12 cellular contexts compared by ENCODE assay signal in genomic region chr19:53982611-53983010, GRCh38. TPM values are rescaled to one million over a fixed set of nuclear protein-coding genes. Genes with fewer than 3 reads are reported as not detected.
DNase-seq lines count a peak whose midpoint lies in the region; ATAC-seq lines count a peak whose summit lies in the region.
"Had no signal": no experiment of that assay in that cellular context is flagged by ENCODE, and none has a peak within 500 bp of the region (broad histone marks: within the 10 kb centered on the region; RNA-seq: fewer than 3 reads in every experiment).

No MANE protein-coding gene starts in this region.

- H3K4me3 Mint-ChIP-seq in activated naive CD8-positive, alpha-beta T cell treated with anti-CD3 and anti-CD28 coated beads for 36 hours = no peak overlapping the region
- no peak overlapping the region for H3K4me3 Mint-ChIP-seq in activated naive CD8-positive, alpha-beta T cell treated with anti-CD3 and anti-CD28 coated beads, Interleukin-2, amount 50 U/mL, for 24 hours
- no peak overlapping the region for H3K4me3 Mint-ChIP-seq in T-helper 17 cell
- H3K4me3 Mint-ChIP-seq in T-helper 2 cell treated with Interferon-gamma antibody and Interleukin-4, amounts not matched to agents 5 μg/mL and 100 μg/mL, for 36 hours = no peak overlapping the region
- H3K4me3 Mint-ChIP-seq: stimulated activated naive CD8-positive, alpha-beta T cell treated with anti-CD3 and anti-CD28 coated beads, Interleukin-15, Interleukin-2, amounts not matched to agents 100 ng/mL and 50 ng/mL, for 24 hours had no signal

- no peaks in the 10 kb centered on the region for H3K36me3 ChIP-seq in thymus (ENCODE audit: control insufficient read depth, insufficient read depth)
- H3K36me3 ChIP-seq: HAP-1 had no signal

- no peak overlapping the region for H3K27ac ChIP-seq in thymus (ENCODE audit: low read depth)
- H3K27ac ChIP-seq: C4-2B had no signal

- peak overlapping the region; percentile 13 for H3K4me3 ChIP-seq in thymus (ENCODE audit: low read length)
- H3K4me3 ChIP-seq: HAP-1 had no signal

- H3K9me3 ChIP-seq in T-helper 17 cell (ENCODE audit: control insufficient read depth, low read length, poor library complexity, severe bottlenecking) (no peaks in the 10 kb centered on the region), thymus (ENCODE audit: control insufficient read depth) (peaks cover 13% of the 10 kb centered on the region)
- H3K9me3 ChIP-seq: HAP-1 had no signal

- peaks cover 13% of the 10 kb centered on the region for H3K36me3 Mint-ChIP-seq in activated naive CD8-positive, alpha-beta T cell treated with anti-CD3 and anti-CD28 coated beads for 36 hours
- peaks cover 8% of the 10 kb centered on the region for H3K36me3 Mint-ChIP-seq in activated naive CD8-positive, alpha-beta T cell treated with anti-CD3 and anti-CD28 coated beads, Interleukin-2, amount 50 U/mL, for 24 hours (ENCODE audit: low read depth)
- peaks cover 8% of the 10 kb centered on the region for H3K36me3 Mint-ChIP-seq in T-helper 17 cell (ENCODE audit: low read depth)
- H3K36me3 Mint-ChIP-seq in T-helper 2 cell treated with Interferon-gamma antibody and Interleukin-4, amounts not matched to agents 5 μg/mL and 100 μg/mL, for 36 hours (ENCODE audit: low read depth) = peaks cover 5% of the 10 kb centered on the region

- H3K27me3 ChIP-seq in thymus (ENCODE audit: control insufficient read depth, insufficient read depth) = peaks cover 56% of the 10 kb centered on the region

- peaks cover 13% of the 10 kb centered on the region for H3K9me3 Mint-ChIP-seq in activated naive CD8-positive, alpha-beta T cell treated with anti-CD3 and anti-CD28 coated beads for 36 hours
- H3K9me3 Mint-ChIP-seq in activated naive CD8-positive, alpha-beta T cell treated with anti-CD3 and anti-CD28 coated beads, Interleukin-2, amount 50 U/mL, for 24 hours = peaks cover 13% of the 10 kb centered on the region
- peaks cover 11% of the 10 kb centered on the region for H3K9me3 Mint-ChIP-seq in T-helper 2 cell treated with Interferon-gamma antibody and Interleukin-4, amounts not matched to agents 5 μg/mL and 100 μg/mL, for 36 hours
- H3K9me3 Mint-ChIP-seq: stimulated activated naive CD8-positive, alpha-beta T cell treated with anti-CD3 and anti-CD28 coated beads, Interleukin-15, Interleukin-2, amounts not matched to agents 100 ng/mL and 50 ng/mL, for 24 hours had no signal

- ATAC-seq in activated naive CD8-positive, alpha-beta T cell treated with anti-CD3 and anti-CD28 coated beads, Interleukin-2, amount 50 U/mL, for 24 hours = no peak
- ATAC-seq in T-helper 17 cell (peak; percentile 22), left ventricle myocardium superior (peak; percentile 51), GM19455 (IDR thresholded peaks at IDR 0.05; ENCODE audit: unreplicated experiment) (no peak), HG02642 (IDR thresholded peaks at IDR 0.05; ENCODE audit: poor library complexity, unreplicated experiment) (no peak)

- peaks cover 20% of the 10 kb centered on the region for H3K4me1 Mint-ChIP-seq in activated naive CD8-positive, alpha-beta T cell treated with anti-CD3 and anti-CD28 coated beads for 36 hours
- peaks cover 22% of the 10 kb centered on the region for H3K4me1 Mint-ChIP-seq in activated naive CD8-positive, alpha-beta T cell treated with anti-CD3 and anti-CD28 coated beads, Interleukin-2, amount 50 U/mL, for 24 hours
- H3K4me1 Mint-ChIP-seq in T-helper 17 cell = peaks cover 16% of the 10 kb centered on the region
- H3K4me1 Mint-ChIP-seq in T-helper 2 cell treated with Interferon-gamma antibody and Interleukin-4, amounts not matched to agents 5 μg/mL and 100 μg/mL, for 36 hours (ENCODE audit: low read depth) = peaks cover 15% of the 10 kb centered on the region

- H3K27ac Mint-ChIP-seq in activated naive CD8-positive, alpha-beta T cell treated with anti-CD3 and anti-CD28 coated beads for 36 hours = no peak overlapping the region
- no peak overlapping the region for H3K27ac Mint-ChIP-seq in activated naive CD8-positive, alpha-beta T cell treated with anti-CD3 and anti-CD28 coated beads, Interleukin-2, amount 50 U/mL, for 24 hours
- no peak overlapping the region for H3K27ac Mint-ChIP-seq in T-helper 17 cell
- no peak overlapping the region for H3K27ac Mint-ChIP-seq in T-helper 2 cell treated with Interferon-gamma antibody and Interleukin-4, amounts not matched to agents 5 μg/mL and 100 μg/mL, for 36 hours
- H3K27ac Mint-ChIP-seq: stimulated activated naive CD8-positive, alpha-beta T cell treated with anti-CD3 and anti-CD28 coated beads, Interleukin-15, Interleukin-2, amounts not matched to agents 100 ng/mL and 50 ng/mL, for 24 hours had no signal

- 2% methylated on average over 60 of the region's 61 CpGs for WGBS in thymus

- no peaks in the 10 kb centered on the region for H3K4me1 ChIP-seq in thymus (ENCODE audit: control insufficient read depth, insufficient read depth, low read length)

- intact Hi-C loops in left ventricle myocardium superior (cut with micrococcal nuclease) = no loop called here

- peak; percentile 19 for DNase-seq in activated naive CD8-positive, alpha-beta T cell treated with anti-CD3 and anti-CD28 coated beads for 36 hours
- no peak for DNase-seq in activated naive CD8-positive, alpha-beta T cell treated with anti-CD3 and anti-CD28 coated beads, Interleukin-2, amount 50 U/mL, for 24 hours
- DNase-seq in T-helper 17 cell (no peak), left ventricle myocardium superior (peak; percentile 67)
- no peak for DNase-seq in T-helper 2 cell treated with Interferon-gamma antibody and Interleukin-4, amounts not matched to agents 5 μg/mL and 100 μg/mL, for 36 hours (ENCODE audit: low spot score)

- H3K27me3 Mint-ChIP-seq in activated naive CD8-positive, alpha-beta T cell treated with anti-CD3 and anti-CD28 coated beads for 36 hours = peaks cover 42% of the 10 kb centered on the region
- peaks cover 35% of the 10 kb centered on the region for H3K27me3 Mint-ChIP-seq in activated naive CD8-positive, alpha-beta T cell treated with anti-CD3 and anti-CD28 coated beads, Interleukin-2, amount 50 U/mL, for 24 hours
- H3K27me3 Mint-ChIP-seq in T-helper 17 cell = peaks cover 34% of the 10 kb centered on the region
- peaks cover 41% of the 10 kb centered on the region for H3K27me3 Mint-ChIP-seq in T-helper 2 cell treated with Interferon-gamma antibody and Interleukin-4, amounts not matched to agents 5 μg/mL and 100 μg/mL, for 36 hours (ENCODE audit: low read depth)

RNA-seq across cellular contexts. Expression of gene CACNG6, which starts 8.8 kb away (rescaled TPM):
- not detected for total RNA-seq in activated naive CD8-positive, alpha-beta T cell treated with anti-CD3 and anti-CD28 coated beads for 36 hours
- total RNA-seq in T-helper 17 cell (not detected), left ventricle myocardium superior (not detected)
- 0.05 TPM for polyA plus RNA-seq in thymus
- total RNA-seq: lower leg skin had no signal

RNA-seq across cellular contexts. Expression of gene CACNG8, which starts 19.9 kb away (rescaled TPM):
- not detected for total RNA-seq in activated naive CD8-positive, alpha-beta T cell treated with anti-CD3 and anti-CD28 coated beads for 36 hours
- total RNA-seq in T-helper 17 cell (under 1 TPM; 0.05 to 0.22 TPM), left ventricle myocardium superior (0.02 TPM)
- polyA plus RNA-seq in thymus = 0.05 TPM

Comparison
In these comparisons a context has a peak if more than half of its experiments do, and no peak if none do; other contexts are left out.
1. DNase-seq: peak in activated naive CD8-positive, alpha-beta T cell treated with anti-CD3 and anti-CD28 coated beads for 36 hours (single experiment) and left ventricle myocardium superior (single experiment); none in activated naive CD8-positive, alpha-beta T cell treated with anti-CD3 and anti-CD28 coated beads, Interleukin-2, amount 50 U/mL, for 24 hours (single experiment), T-helper 17 cell (0 of 3) and T-helper 2 cell treated with Interferon-gamma antibody and Interleukin-4, amounts not matched to agents 5 μg/mL and 100 μg/mL, for 36 hours (single experiment).
2. ATAC-seq: peak in T-helper 17 cell (single experiment) and left ventricle myocardium superior (single experiment); none in activated naive CD8-positive, alpha-beta T cell treated with anti-CD3 and anti-CD28 coated beads, Interleukin-2, amount 50 U/mL, for 24 hours (single experiment), GM19455 (single experiment) and HG02642 (single experiment).